ENCODE assay signal across 19 cellular contexts in the genomic region with DNA sequence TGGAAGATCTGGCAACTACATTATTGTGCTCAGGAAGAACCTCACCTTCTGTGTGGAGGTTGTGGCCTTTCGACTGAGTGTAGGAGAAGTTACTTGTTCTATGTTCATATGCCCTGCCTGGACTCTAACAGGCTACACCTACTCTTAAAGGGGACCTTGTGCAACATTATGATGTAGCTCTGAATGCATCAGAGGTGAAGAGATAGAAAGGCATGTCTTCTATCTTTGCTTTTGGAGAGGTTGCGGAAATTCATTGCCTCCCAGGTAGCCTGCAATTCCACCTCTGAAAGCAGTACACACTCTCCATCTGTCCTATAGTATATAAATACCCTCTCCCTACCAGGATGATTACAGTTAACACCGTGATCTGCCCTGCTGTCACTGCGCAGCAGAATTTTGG. TPM values are rescaled to one million over a fixed set of nuclear protein-coding genes. Genes with fewer than 3 reads are reported as not detected.
DNase-seq lines count a peak whose midpoint lies in the region; ATAC-seq and TF ChIP-seq lines count a peak whose summit lies in the region.
"Had no signal": no experiment of that assay in that cellular context is flagged by ENCODE, and none has a peak within 500 bp of the region (broad histone marks: within the 10 kb centered on the region; RNA-seq: fewer than 3 reads in every experiment).

No MANE protein-coding gene starts in this region.

- H3K27me3 ChIP-seq in RWPE2 (ENCODE audit: insufficient read depth, poor library complexity, severe bottlenecking): no peaks in the 10 kb centered on the region
- H3K27me3 ChIP-seq in skeletal muscle tissue (ENCODE audit: control insufficient read depth in 3 of 3, insufficient read depth in 3 of 3, low read length in 3 of 3): no peaks in the 10 kb centered on the region
- H3K27me3 ChIP-seq in spleen (replicated peaks in 1 of 7): no peaks in the 10 kb centered on the region

- TF ChIP-seq CTCF in RWPE2 (IDR thresholded peaks at IDR 0.05; ENCODE audit: poor library complexity, severe bottlenecking) (no peak), spleen (IDR thresholded peaks at IDR 0.05 in 8 of 11, conservative IDR thresholded peaks at IDR 0.05 in 3 of 11) (no peak)

- H3K27ac ChIP-seq in RWPE2 (ENCODE audit: poor library complexity, severe bottlenecking): peak overlapping the region; percentile 58
- H3K27ac ChIP-seq in epithelial cell of prostate: peak overlapping the region; percentile 91
- peak overlapping the region; percentile 52 for H3K27ac ChIP-seq in skeletal muscle tissue (ENCODE audit: low read depth, low read length)
- no peak overlapping the region for H3K27ac ChIP-seq in caudate nucleus (ENCODE audit: low read depth, low read length)
- no peak overlapping the region for H3K27ac ChIP-seq in spleen
- H3K27ac ChIP-seq: GM23248 had no signal

- H3K4me1 ChIP-seq in RWPE2 (ENCODE audit: insufficient read depth, poor library complexity, severe bottlenecking) (peaks cover 63% of the 10 kb centered on the region), skeletal muscle tissue (ENCODE audit: control insufficient read depth in 3 of 3, insufficient read depth in 3 of 3, low read length in 3 of 3) (peaks cover 13 to 53% (median 16%) of the 10 kb centered on the region in 3 donors), spleen (no peaks in the 10 kb centered on the region)

- intact Hi-C loops in spleen (cut with DNase I; ENCODE audit: low total_unique reads): no loop called here

- ATAC-seq in RWPE2 (ENCODE audit: low read depth) (no peak), HG03175 (IDR thresholded peaks at IDR 0.05; ENCODE audit: unreplicated experiment) (no peak)
- ATAC-seq: GM12878 had no signal

- no peaks in the 10 kb centered on the region for H3K9me3 ChIP-seq in RWPE2 (ENCODE audit: severe bottlenecking)
- no peaks in the 10 kb centered on the region for H3K9me3 ChIP-seq in skeletal muscle tissue (ENCODE audit: control insufficient read depth in 3 of 3, low read length in 3 of 3)
- no peaks in the 10 kb centered on the region for H3K9me3 ChIP-seq in spleen
- H3K9me3 ChIP-seq: SK-N-SH had no signal

- WGBS in spleen, 5 donors: 90 to 97% (median 96%) methylated on average over 4 of the region's 4 CpGs

- DNase-seq in RWPE2 (ENCODE audit: low spot score) (no peak), epithelial cell of prostate (ENCODE audit: low read depth, low spot score) (no peak), caudate nucleus (lab: John Stamatoyannopoulos, UW) (no peak), spleen (no peak)
- DNase-seq in stimulated activated naive CD4-positive, alpha-beta T cell (lab: John Stamatoyannopoulos, UW): no peak
- DNase-seq: CD8-positive, alpha-beta memory T cell; DMS 273 treated with DMSO at 0.1 percent for 48 hours; DMS79; GDM1; H7; NCI-H1436; NCI-H187; NCI-H345; NCI-H748 treated with DMSO at 0.1 percent for 48 hours; SK-N-SH had no signal

- no peak overlapping the region for H3K9ac ChIP-seq in skeletal muscle tissue (ENCODE audit: low read depth in 1 of 3, low read length in 3 of 3)
- H3K9ac ChIP-seq: GM23248, SK-N-SH had no signal

- H3K36me3 ChIP-seq in RWPE2 (ENCODE audit: low read depth) (no peaks in the 10 kb centered on the region), skeletal muscle tissue (ENCODE audit: control insufficient read depth in 3 of 3, insufficient read depth in 3 of 3, low read length in 3 of 3) (no peaks in the 10 kb centered on the region), spleen (no peaks in the 10 kb centered on the region)

- no peak for TF ChIP-seq POLR2A in spleen (IDR thresholded peaks at IDR 0.05)

- no peak overlapping the region for H3K4me3 ChIP-seq in RWPE2 (ENCODE audit: severe bottlenecking)
- no peak overlapping the region for H3K4me3 ChIP-seq in skeletal muscle tissue (ENCODE audit: low read length in 3 of 3)
- H3K4me3 ChIP-seq in spleen: no peak overlapping the region
- H3K4me3 ChIP-seq: GM12878, GM23248 had no signal

RNA-seq across cellular contexts. Expression of a gene that starts 7.1 kb away (rescaled TPM):
- total RNA-seq in skeletal muscle tissue (53.8 TPM), spleen (10 to 100 TPM; 42.8 to 69.1 (median 48.5) TPM)
- polyA plus RNA-seq in spleen: 1 to 10 TPM; 6.6 to 8.5 (median 7.8) TPM

Comparison
In these comparisons a context has a peak if more than half of its experiments do, and no peak if none do; other contexts are left out.
1. H3K27ac ChIP-seq: peak in RWPE2 (single experiment), epithelial cell of prostate (single experiment) and skeletal muscle tissue (single experiment); none in caudate nucleus (single experiment) and spleen (0 of 8).